ENCODE assay signal across 24 cellular contexts in the genomic region with DNA sequence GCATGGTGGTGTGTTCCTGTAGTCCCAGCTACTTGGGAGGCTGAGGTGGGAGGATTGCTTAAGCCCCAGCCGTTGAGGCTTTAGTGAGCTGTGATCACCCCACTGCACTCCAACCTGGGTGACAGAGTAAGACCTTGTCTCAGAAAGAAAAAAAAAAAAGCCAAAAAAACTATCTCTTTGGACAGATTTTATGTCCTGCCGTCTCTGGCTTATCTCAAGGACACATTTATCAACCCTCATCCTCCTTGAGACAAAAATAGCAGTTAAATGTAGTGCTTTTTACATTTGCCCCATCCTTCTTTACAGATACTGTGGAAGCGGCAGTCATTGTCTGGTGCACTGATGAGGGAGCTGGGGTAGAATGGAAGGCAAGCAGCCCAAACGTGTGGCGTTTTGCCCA. TPM values are rescaled to one million over a fixed set of nuclear protein-coding genes. Genes with fewer than 3 reads are reported as not detected.
"Had no signal": no experiment of that assay in that cellular context is flagged by ENCODE, and none has a peak within 500 bp of the region (broad histone marks: within the 10 kb centered on the region; RNA-seq: fewer than 3 reads in every experiment).

No MANE protein-coding gene starts in this region.

- ATAC-seq: esophagus mucosa; left lobe of liver; mucosa of descending colon; natural killer cell treated with Interleukin-12 subunit alpha and Interleukin-12 subunit beta and Interleukin-15 and Interleukin-18, amount 100 ng/mL, for 72 hours; right lobe of liver had no signal

- DNase-seq: dorsolateral prefrontal cortex; effector CD4-positive, alpha-beta T cell; foreskin melanocyte; kidney; mesenchymal stem cell; mucosa of descending colon; naive B cell; right lobe of liver; stimulated activated CD4-positive, alpha-beta T cell treated with anti-CD3 and anti-CD28 coated beads, Interleukin-12 subunit alpha, Interleukin-12 subunit beta, amount 100 ng/mL, for 4 hours; stimulated activated CD4-positive, alpha-beta T cell treated with anti-CD3 and anti-CD28 coated beads, Interleukin-1b, Interleukin-23, amount 100 ng/mL, for 48 hours; stimulated activated CD4-positive, alpha-beta T cell treated with anti-CD3 and anti-CD28 coated beads, Interleukin-4, amount 100 ng/mL, for 1 hour; stimulated activated CD8-positive, alpha-beta memory T cell treated with anti-CD3 and anti-CD28 coated beads, Interleukin-4, amount 100 ng/mL, for 48 hours; stimulated activated naive CD4-positive, alpha-beta T cell; stomach; thyroid gland; trophoblast cell had no signal

- H3K4me3 ChIP-seq: dorsolateral prefrontal cortex, mucosa of descending colon, neural progenitor cell, right lobe of liver, smooth muscle cell, stomach, thyroid gland, vagina had no signal

RNA-seq across cellular contexts. Expression of a gene that starts 11.7 kb away (rescaled TPM):
- total RNA-seq: lung microvascular endothelial cell, progenitor cell of endocrine pancreas had no signal
